ENCODE assay signal across 23 cellular contexts in genomic region chr6:169926617-169927417, GRCh38.
A peak's percentile ranks its signal among the peaks of the same experiment; 100 is the strongest.
DNase-seq lines count a peak whose midpoint lies in the region; ATAC-seq lines count a peak whose summit lies in the region.
"Had no signal": no experiment of that assay in that cellular context is flagged by ENCODE, and none has a peak within 500 bp of the region (broad histone marks: within the 10 kb centered on the region; RNA-seq: fewer than 3 reads in every experiment).

No MANE protein-coding gene starts in this region.

- no peaks in the 10 kb centered on the region for H3K36me3 Mint-ChIP-seq in activated CD8-positive, alpha-beta memory T cell treated with anti-CD3 and anti-CD28 coated beads, Interleukin-2, amount 10 ng/mL, durations not matched to agents 7 days and 5 days
- H3K36me3 Mint-ChIP-seq in activated CD4-positive, alpha-beta memory T cell treated with anti-CD3 and anti-CD28 coated beads, Interleukin-2, amount 10 ng/mL, durations not matched to agents 7 days and 5 days (ENCODE audit: low read depth) = no peaks in the 10 kb centered on the region
- H3K36me3 Mint-ChIP-seq: CD14-positive monocyte; CD8-positive, alpha-beta memory T cell had no signal

- H3K9me3 ChIP-seq in HAP-1 = no peaks in the 10 kb centered on the region
- H3K9me3 ChIP-seq: A549, BE2C had no signal

- no peak overlapping the region for H3K27ac Mint-ChIP-seq in activated CD8-positive, alpha-beta memory T cell treated with anti-CD3 and anti-CD28 coated beads, Interleukin-2, amount 10 ng/mL, durations not matched to agents 7 days and 5 days
- no peak overlapping the region for H3K27ac Mint-ChIP-seq in activated CD4-positive, alpha-beta memory T cell treated with anti-CD3 and anti-CD28 coated beads, Interleukin-2, amount 10 ng/mL, durations not matched to agents 7 days and 5 days
- H3K27ac Mint-ChIP-seq: CD14-positive monocyte; CD4-positive, alpha-beta T cell; CD8-positive, alpha-beta memory T cell; GM23338; H9; HFFc6 had no signal

- H3K4me3 Mint-ChIP-seq in activated CD8-positive, alpha-beta memory T cell treated with anti-CD3 and anti-CD28 coated beads, Interleukin-2, amount 10 ng/mL, durations not matched to agents 7 days and 5 days = no peak overlapping the region
- no peak overlapping the region for H3K4me3 Mint-ChIP-seq in activated CD4-positive, alpha-beta memory T cell treated with anti-CD3 and anti-CD28 coated beads, Interleukin-2, amount 10 ng/mL, durations not matched to agents 7 days and 5 days
- H3K4me3 Mint-ChIP-seq: CD14-positive monocyte; CD4-positive, alpha-beta T cell; CD8-positive, alpha-beta memory T cell; GM23338; H9; HFFc6 had no signal

- POLR2A ChIA-PET in activated CD4-positive, alpha-beta memory T cell treated with anti-CD3 and anti-CD28 coated beads, Interleukin-2, amount 10 ng/mL, durations not matched to agents 7 days and 5 days (lab: Charles Lee) = no interaction called here

- CTCF ChIA-PET in activated CD8-positive, alpha-beta memory T cell treated with anti-CD3 and anti-CD28 coated beads, Interleukin-2, amount 10 ng/mL, durations not matched to agents 7 days and 5 days (lab: Charles Lee) = no interaction called here
- CTCF ChIA-PET in activated CD4-positive, alpha-beta memory T cell treated with anti-CD3 and anti-CD28 coated beads, Interleukin-2, amount 10 ng/mL, durations not matched to agents 7 days and 5 days (lab: Charles Lee) = no interaction called here

- H3K4me1 ChIP-seq in HAP-1 = no peaks in the 10 kb centered on the region
- H3K4me1 ChIP-seq: A549, BE2C had no signal

- H3K36me3 ChIP-seq in HAP-1 (replicated peaks) = no peaks in the 10 kb centered on the region
- H3K36me3 ChIP-seq: BE2C; BLaER1 treated with 17β-estradiol and CSF1 and Interleukin-3, amounts not matched to agents 10 nM and 100 nM had no signal

- H3K4me3 ChIP-seq in HAP-1 = no peak overlapping the region
- H3K4me3 ChIP-seq: A549; BLaER1 treated with 17β-estradiol and CSF1 and Interleukin-3, amounts not matched to agents 10 nM and 100 nM; GM23338 had no signal

- peaks cover 2% of the 10 kb centered on the region for H3K4me1 Mint-ChIP-seq in activated CD8-positive, alpha-beta memory T cell treated with anti-CD3 and anti-CD28 coated beads, Interleukin-2, amount 10 ng/mL, durations not matched to agents 7 days and 5 days
- no peaks in the 10 kb centered on the region for H3K4me1 Mint-ChIP-seq in activated CD4-positive, alpha-beta memory T cell treated with anti-CD3 and anti-CD28 coated beads, Interleukin-2, amount 10 ng/mL, durations not matched to agents 7 days and 5 days
- H3K4me1 Mint-ChIP-seq: CD14-positive monocyte had no signal

- in situ Hi-C loops in HAP-1 (cut with MboI; ENCODE audit: low sequenced_read_pairs) = no loop called here

- DNase-seq in activated CD8-positive, alpha-beta memory T cell treated with anti-CD3 and anti-CD28 coated beads for 24 hours = peak; percentile 3
- DNase-seq in activated CD8-positive, alpha-beta memory T cell treated with anti-CD3 and anti-CD28 coated beads, Interleukin-2, amount 10 ng/mL, durations not matched to agents 7 days and 5 days = no peak
- DNase-seq in 8988T = peak; percentile 9
- peak; percentile 9 for DNase-seq in ecto neural progenitor cell (ENCODE audit: low spot score)
- peak; percentile 26 for DNase-seq in islet precursor cell
- DNase-seq in putamen (ENCODE audit: low spot score) = no peak
- no peak for DNase-seq in activated CD4-positive, alpha-beta memory T cell treated with anti-CD3 and anti-CD28 coated beads, Interleukin-2, amount 10 ng/mL, durations not matched to agents 7 days and 5 days
- DNase-seq in HAP-1 (ENCODE audit: low spot score in 2 of 2) = no peak
- DNase-seq: ACHN; AML-193; BE2C; CD4-positive, alpha-beta T cell; CD8-positive, alpha-beta memory T cell; DMS 273 treated with DMSO at 0.1 percent for 48 hours; DMS53; DMS79 treated with DMSO at 0.1 percent for 48 hours; GF-D8; H9; HFFc6 had no signal

- ATAC-seq in activated CD8-positive, alpha-beta memory T cell treated with anti-CD3 and anti-CD28 coated beads, Interleukin-2, amount 10 ng/mL, durations not matched to agents 7 days and 5 days = no peak
- ATAC-seq: A549, GM23338 had no signal

- peaks cover 21% of the 10 kb centered on the region for H3K27me3 Mint-ChIP-seq in activated CD8-positive, alpha-beta memory T cell treated with anti-CD3 and anti-CD28 coated beads, Interleukin-2, amount 10 ng/mL, durations not matched to agents 7 days and 5 days
- no peaks in the 10 kb centered on the region for H3K27me3 Mint-ChIP-seq in activated CD4-positive, alpha-beta memory T cell treated with anti-CD3 and anti-CD28 coated beads, Interleukin-2, amount 10 ng/mL, durations not matched to agents 7 days and 5 days

- H3K9me3 Mint-ChIP-seq in activated CD8-positive, alpha-beta memory T cell treated with anti-CD3 and anti-CD28 coated beads, Interleukin-2, amount 10 ng/mL, durations not matched to agents 7 days and 5 days (ENCODE audit: low read depth) = no peaks in the 10 kb centered on the region
- H3K9me3 Mint-ChIP-seq in activated CD4-positive, alpha-beta memory T cell treated with anti-CD3 and anti-CD28 coated beads, Interleukin-2, amount 10 ng/mL, durations not matched to agents 7 days and 5 days = peaks cover 7% of the 10 kb centered on the region
- H3K9me3 Mint-ChIP-seq: CD4-positive, alpha-beta T cell; GM23338 had no signal

- H3K27me3 ChIP-seq in HAP-1 (ENCODE audit: low read depth) = no peaks in the 10 kb centered on the region
- H3K27me3 ChIP-seq: BE2C; BLaER1 treated with 17β-estradiol and CSF1 and Interleukin-3, amounts not matched to agents 10 nM and 100 nM had no signal

Comparison
In these comparisons a context has a peak if more than half of its experiments do, and no peak if none do; other contexts are left out.
1. DNase-seq: peak in activated CD8-positive, alpha-beta memory T cell treated with anti-CD3 and anti-CD28 coated beads for 24 hours (single experiment), 8988T (single experiment), ecto neural progenitor cell (single experiment) and islet precursor cell (single experiment); none in activated CD8-positive, alpha-beta memory T cell treated with anti-CD3 and anti-CD28 coated beads, Interleukin-2, amount 10 ng/mL, durations not matched to agents 7 days and 5 days (single experiment), putamen (single experiment), activated CD4-positive, alpha-beta memory T cell treated with anti-CD3 and anti-CD28 coated beads, Interleukin-2, amount 10 ng/mL, durations not matched to agents 7 days and 5 days (single experiment) and HAP-1 (0 of 2).